In genomic region chr1:53543771-53544695, GRCh38 we compare ENCODE assay signal across 19 cellular contexts.
A peak's percentile ranks its signal among the peaks of the same experiment; 100 is the strongest.
DNase-seq lines count a peak whose midpoint lies in the region; ATAC-seq, FAIRE-seq and TF ChIP-seq lines count a peak whose summit lies in the region.
"Had no signal": no experiment of that assay in that cellular context is flagged by ENCODE, and none has a peak within 500 bp of the region (broad histone marks: within the 10 kb centered on the region; RNA-seq: fewer than 3 reads in every experiment).

No MANE protein-coding gene starts in this region.

- in situ Hi-C loops in HepG2 (cut with HindIII; ENCODE audit: extremely low pct_ligation_motif_present, low pct_unique_long_range_greater_than_20kb), result no loop called here

- no TSS peak for BruUV-seq in HepG2 (replicated peaks; lab: Mats Ljungman, UMichigan)

- no peak for TF ChIP-seq RAD21 in HepG2 (CRISPR knock-in tag; IDR thresholded peaks at IDR 0.05)

- ATAC-seq in right lobe of liver (no peak), HepG2 (no peak)
- ATAC-seq: HCT116 had no signal

- DNase-seq in right lobe of liver, result peak in 2 of 3 donors; percentile 8 to 28
- no peak for DNase-seq in HepG2 (ENCODE audit: low spot score)
- peak; percentile 82 for DNase-seq in chondrocyte (ENCODE audit: low spot score)
- peak; percentile 59 for DNase-seq in mesenteric fat pad (ENCODE audit: low spot score)
- no peak for DNase-seq in NCI-H1694 treated with DMSO at 0.1 percent for 48 hours (lab: John Stamatoyannopoulos, UW)
- no peak for DNase-seq in NCI-H2081 treated with DMSO at 0.1 percent for 48 hours (lab: John Stamatoyannopoulos, UW)
- no peak for DNase-seq in mucosa of gallbladder (ENCODE audit: low spot score)
- DNase-seq in HuH-7.5 (ENCODE audit: low spot score), result no peak
- DNase-seq: activated CD4-positive, alpha-beta T cell treated with anti-CD3 and anti-CD28 coated beads, Interleukin-2, amount 10 ng/mL, durations not matched to agents 7 days and 5 days; amygdala; central memory CD4-positive, alpha-beta T cell; MM.1S; naive B cell; NCI-H1694; NCI-H524; stimulated activated CD4-positive, alpha-beta T cell treated with anti-CD3 and anti-CD28 coated beads, Interleukin-2, amount 100 ng/mL, for 48 hours had no signal

- H3K27me3 ChIP-seq in right lobe of liver, result no peaks in the 10 kb centered on the region
- H3K27me3 ChIP-seq in HepG2 (ENCODE audit: control insufficient read depth in 1 of 2, insufficient read depth in 2 of 2, low read length in 2 of 2), result peaks cover 5 to 65% of the 10 kb centered on the region in 2 experiments; a peak in 4 of 5 replicates

- intact Hi-C loops in right lobe of liver (cut with DNase I), result no loop called here
- intact Hi-C loops in HepG2 (cut with micrococcal nuclease; ENCODE audit: unreplicated experiment), result no loop called here

- H4K20me1 ChIP-seq in HepG2 (ENCODE audit: insufficient read depth, low read length), result no peaks in the 10 kb centered on the region

- H3K27ac Mint-ChIP-seq in chondrocyte (ENCODE audit: unreplicated experiment), result no peak overlapping the region
- H3K27ac Mint-ChIP-seq: activated CD4-positive, alpha-beta T cell treated with anti-CD3 and anti-CD28 coated beads, Interleukin-2, amount 10 ng/mL, durations not matched to agents 7 days and 5 days had no signal

- no peak for TF ChIP-seq EP300 in HepG2 (IDR thresholded peaks at IDR 0.05; ENCODE audit: low read depth in 2 of 2, low read length in 2 of 2)
- TF ChIP-seq EP300 in HepG2 (CRISPR knock-in tag; IDR thresholded peaks at IDR 0.05; ENCODE audit: borderline replicate concordance), result no peak

- POLR2A ChIA-PET in HepG2 (lab: Yijun Ruan, JAX), result no interaction called here

- H3K27ac ChIP-seq in right lobe of liver, result no peak overlapping the region
- H3K27ac ChIP-seq in HepG2 (ENCODE audit: extremely low read length, insufficient read depth, low read length), result no peak overlapping the region

- no peak overlapping the region for H2AFZ ChIP-seq in HepG2 (ENCODE audit: low read length)

- TF ChIP-seq POLR2A in right lobe of liver (IDR thresholded peaks at IDR 0.05), result no peak
- TF ChIP-seq POLR2A in HepG2 (IDR thresholded peaks at IDR 0.05; ENCODE audit: insufficient read depth in 1 of 2, low read depth in 2 of 2, low read length in 2 of 2), result no peak

- no peak overlapping the region for H3K4me3 Mint-ChIP-seq in chondrocyte (ENCODE audit: unreplicated experiment)
- H3K4me3 Mint-ChIP-seq: activated CD4-positive, alpha-beta T cell treated with anti-CD3 and anti-CD28 coated beads, Interleukin-2, amount 10 ng/mL, durations not matched to agents 7 days and 5 days; CD8-positive, alpha-beta memory T cell; naive B cell had no signal

- FAIRE-seq in HepG2 (lab: Jason Lieb, UNC), result no peak

- peaks cover 48% of the 10 kb centered on the region for H3K4me1 Mint-ChIP-seq in chondrocyte (ENCODE audit: low read depth)
- H3K4me1 Mint-ChIP-seq: activated CD4-positive, alpha-beta T cell treated with anti-CD3 and anti-CD28 coated beads, Interleukin-2, amount 10 ng/mL, durations not matched to agents 7 days and 5 days; CD8-positive, alpha-beta memory T cell; naive B cell had no signal

- H3K9me3 Mint-ChIP-seq in chondrocyte (ENCODE audit: low read depth), result no peaks in the 10 kb centered on the region
- H3K9me3 Mint-ChIP-seq: activated CD4-positive, alpha-beta T cell treated with anti-CD3 and anti-CD28 coated beads, Interleukin-2, amount 10 ng/mL, durations not matched to agents 7 days and 5 days; CD8-positive, alpha-beta memory T cell; naive B cell had no signal

- WGBS in right lobe of liver (ENCODE audit: insufficient coverage, low coverage, low lambda C conversion rate, missing lambda C conversion rate), result 66% methylated on average over 3 of the region's 24 CpGs
- 13% methylated on average over 16 of the region's 24 CpGs for WGBS in HepG2 (ENCODE audit: low lambda C conversion rate)

- H3K36me3 Mint-ChIP-seq in chondrocyte (ENCODE audit: low read depth), result peaks cover 12% of the 10 kb centered on the region
- H3K36me3 Mint-ChIP-seq: CD8-positive, alpha-beta memory T cell; naive B cell had no signal

- no peaks in the 10 kb centered on the region for H3K79me2 ChIP-seq in HepG2 (ENCODE audit: insufficient read depth, low read length)

- H3K9me3 ChIP-seq in right lobe of liver (no peaks in the 10 kb centered on the region), HepG2 (ENCODE audit: low read length) (no peaks in the 10 kb centered on the region)

- no peak overlapping the region for H3K4me2 ChIP-seq in HepG2 (ENCODE audit: low read depth, low read length)

- CTCF ChIA-PET in HepG2 (lab: Yijun Ruan, JAX; ENCODE audit: low intra/inter-chr PET ratio, low total read pairs), result no interaction called here

- H3K4me3 ChIP-seq in right lobe of liver (no peak overlapping the region), HepG2 (replicated peaks in 1 of 3; ENCODE audit: insufficient read depth in 1 of 3, low read depth in 2 of 3, low read length in 3 of 3) (no peak overlapping the region)
- H3K4me3 ChIP-seq: lung had no signal

- H3K4me1 ChIP-seq in right lobe of liver (no peaks in the 10 kb centered on the region), HepG2 (ENCODE audit: insufficient read depth, low read length) (no peaks in the 10 kb centered on the region)

- no peaks in the 10 kb centered on the region for H3K27me3 Mint-ChIP-seq in chondrocyte (ENCODE audit: low read depth)
- H3K27me3 Mint-ChIP-seq: activated CD4-positive, alpha-beta T cell treated with anti-CD3 and anti-CD28 coated beads, Interleukin-2, amount 10 ng/mL, durations not matched to agents 7 days and 5 days had no signal

- TF ChIP-seq CTCF in right lobe of liver (IDR thresholded peaks at IDR 0.05) (no peak), HepG2 (CRISPR knock-in tag; IDR thresholded peaks at IDR 0.05) (no peak), chondrocyte (IDR thresholded peaks at IDR 0.05) (no peak)

- H3K9ac ChIP-seq in HepG2 (ENCODE audit: insufficient read depth, low read depth, low read length), result no peak overlapping the region

- H3K36me3 ChIP-seq in right lobe of liver, result no peaks in the 10 kb centered on the region
- H3K36me3 ChIP-seq in HepG2 (replicated peaks in 1 of 2; ENCODE audit: control insufficient read depth in 1 of 2, insufficient read depth in 2 of 2, low read length in 2 of 2), result no peaks in the 10 kb centered on the region

TF ChIP-seq in HepG2, 621 proteins besides CTCF, POLR2A, EP300 and RAD21:
- TF ChIP-seq HES4 (CRISPR knock-in tag; IDR thresholded peaks at IDR 0.05; ENCODE audit: borderline replicate concordance) (no peak), HOXA7 (CRISPR knock-in tag; IDR thresholded peaks at IDR 0.05) (no peak), JDP2 (CRISPR knock-in tag; IDR thresholded peaks at IDR 0.05; ENCODE audit: borderline replicate concordance) (no peak), ATF7-NPFF (CRISPR knock-in tag; IDR thresholded peaks at IDR 0.05; ENCODE audit: low read depth) (no peak), ZSCAN20 (CRISPR knock-in tag; IDR thresholded peaks at IDR 0.05; ENCODE audit: borderline replicate concordance) (no peak), REL (CRISPR knock-in tag; conservative IDR thresholded peaks at IDR 0.05) (no peak), BATF2 (CRISPR knock-in tag; IDR thresholded peaks at IDR 0.05) (no peak), SMC3 (IDR thresholded peaks at IDR 0.05; ENCODE audit: low read length) (no peak), NR3C1 (CRISPR knock-in tag; IDR thresholded peaks at IDR 0.05) (no peak), TCF12 (IDR thresholded peaks at IDR 0.05) (no peak), TCF12 (CRISPR knock-in tag; IDR thresholded peaks at IDR 0.05) (no peak), ZSCAN5A (CRISPR knock-in tag; IDR thresholded peaks at IDR 0.05; ENCODE audit: borderline replicate concordance) (no peak), NFKBIZ (CRISPR knock-in tag; IDR thresholded peaks at IDR 0.05) (no peak), NFRKB (IDR thresholded peaks at IDR 0.05) (no peak)
- TF ChIP-seq, protein P1, sequence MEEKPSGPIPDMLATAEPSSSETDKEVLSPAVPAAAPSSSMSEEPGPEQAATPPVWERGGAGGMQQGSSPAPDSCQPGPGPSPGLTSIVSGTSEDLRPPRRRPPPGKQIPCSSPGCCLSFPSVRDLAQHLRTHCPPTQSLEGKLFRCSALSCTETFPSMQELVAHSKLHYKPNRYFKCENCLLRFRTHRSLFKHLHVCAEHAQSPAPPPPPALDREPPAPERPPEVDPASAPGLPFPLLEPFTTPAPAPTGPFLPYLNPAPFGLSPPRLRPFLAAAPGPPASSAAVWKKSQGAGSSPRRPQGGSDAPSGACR (CRISPR knock-in tag; IDR thresholded peaks at IDR 0.05), result no peak
- TF ChIP-seq, protein P2, sequence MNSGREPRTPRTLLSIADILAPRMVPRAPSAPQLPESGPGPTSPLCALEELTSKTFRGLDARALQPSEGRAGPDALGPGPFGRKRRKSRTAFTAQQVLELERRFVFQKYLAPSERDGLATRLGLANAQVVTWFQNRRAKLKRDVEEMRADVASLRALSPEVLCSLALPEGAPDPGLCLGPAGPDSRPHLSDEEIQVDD (CRISPR knock-in tag; IDR thresholded peaks at IDR 0.05; ENCODE audit: borderline replicate concordance), result no peak

Comparison
In these comparisons a context has a peak if more than half of its experiments do, and no peak if none do; other contexts are left out.
1. DNase-seq: peak in right lobe of liver (2 of 3), chondrocyte (single experiment) and mesenteric fat pad (single experiment); none in HepG2 (single experiment), NCI-H1694 treated with DMSO at 0.1 percent for 48 hours (single experiment), NCI-H2081 treated with DMSO at 0.1 percent for 48 hours (single experiment), mucosa of gallbladder (single experiment) and HuH-7.5 (single experiment).